In genomic region chr2:46967022-46967591, GRCh38 we compare ENCODE assay signal across 8 cellular contexts. TPM values are rescaled to one million over a fixed set of nuclear protein-coding genes. Genes with fewer than 3 reads are reported as not detected.
DNase-seq lines count a peak whose midpoint lies in the region; ATAC-seq and TF ChIP-seq lines count a peak whose summit lies in the region.
"Not testable (repeated sequence)": the region's sequence is repeated elsewhere in the genome, so short reads cannot be mapped to it uniquely, and the experiment has no call there.

No MANE protein-coding gene starts in this region.

- H2BK120ac ChIP-seq in trophoblast cell (ENCODE audit: insufficient read depth, low read length, poor library complexity), result not testable (repeated sequence)

- not testable (repeated sequence) for H4K8ac ChIP-seq in trophoblast cell (ENCODE audit: low read depth, low read length)

- H2BK12ac ChIP-seq in trophoblast cell (ENCODE audit: low read length), result not testable (repeated sequence)

- H4K12ac ChIP-seq in trophoblast cell (ENCODE audit: low read depth, low read length), result not testable (repeated sequence)

- peak overlapping the region; percentile 89 for H3K4me2 ChIP-seq in fibroblast of lung (ENCODE audit: extremely low read depth, insufficient read depth, low read length)
- H3K4me2 ChIP-seq in trophoblast cell (ENCODE audit: low read length), result not testable (repeated sequence)

- not testable (repeated sequence) for H3K9me3 ChIP-seq in body of pancreas; fibroblast of lung (ENCODE audit: control insufficient read depth, insufficient read depth, low read depth, low read length); trophoblast cell (ENCODE audit: insufficient read depth, low read depth, low read length)

- POLR2A ChIA-PET in RWPE1 (lab: Yijun Ruan, JAX; ENCODE audit: low non-redundant PET), result not testable (repeated sequence)

- peak overlapping the region; percentile 100 for H3K27ac ChIP-seq in RWPE1
- H3K27ac ChIP-seq in body of pancreas, result peak overlapping the region; percentile 74 to 87 (median 79)
- H3K27ac ChIP-seq in fibroblast of lung (ENCODE audit: insufficient read depth, low read length), result peak overlapping the region; percentile 97
- H3K27ac ChIP-seq in trophoblast cell (ENCODE audit: low read depth, low read length), result not testable (repeated sequence)

- not testable (repeated sequence) for H4K91ac ChIP-seq in trophoblast cell (ENCODE audit: low read depth, low read length)

- not testable (repeated sequence) for H3K79me2 ChIP-seq in fibroblast of lung (ENCODE audit: control insufficient read depth, insufficient read depth, low read length); trophoblast cell (ENCODE audit: control insufficient read depth, insufficient read depth, low read length, poor library complexity)

- ATAC-seq in body of pancreas, result peak; percentile 47

- intact Hi-C loops in body of pancreas (cut with DNase I), result not testable (repeated sequence)

- H2BK5ac ChIP-seq in trophoblast cell (ENCODE audit: low read depth, low read length, poor library complexity), result not testable (repeated sequence)

- H3K27me3 ChIP-seq in body of pancreas; fibroblast of lung (ENCODE audit: control insufficient read depth, insufficient read depth, low read length); trophoblast cell (ENCODE audit: insufficient read depth, low read length): not testable (repeated sequence)

- not testable (repeated sequence) for TF ChIP-seq CTCF in RWPE1 (conservative IDR thresholded peaks at IDR 0.05; ENCODE audit: low read depth); body of pancreas (IDR thresholded peaks at IDR 0.05); fibroblast of lung (conservative IDR thresholded peaks at IDR 0.05 in 1 of 2, IDR thresholded peaks at IDR 0.05 in 1 of 2; ENCODE audit: low read depth in 1 of 2, low read length in 2 of 2)

- not testable (repeated sequence) for H2AK5ac ChIP-seq in trophoblast cell (ENCODE audit: low read length)

- not testable (repeated sequence) for H3K4ac ChIP-seq in trophoblast cell (ENCODE audit: low read depth, low read length)

- not testable (repeated sequence) for H2AFZ ChIP-seq in fibroblast of lung (ENCODE audit: low read length); trophoblast cell (ENCODE audit: insufficient read depth, low read length, poor library complexity)

- not testable (repeated sequence) for H3K14ac ChIP-seq in trophoblast cell (ENCODE audit: low read length)

- H3K79me1 ChIP-seq in trophoblast cell (ENCODE audit: low read length), result not testable (repeated sequence)

- H3K4me1 ChIP-seq in body of pancreas (peaks cover 70% of the 10 kb centered on the region), fibroblast of lung (ENCODE audit: control insufficient read depth, extremely low read depth, insufficient read depth, low read length) (peaks cover 37% of the 10 kb centered on the region), trophoblast cell (ENCODE audit: control insufficient read depth in 1 of 2, insufficient read depth in 2 of 2, low read length in 2 of 2) (peaks cover 32 to 35% of the 10 kb centered on the region in 2 experiments)

- not testable (repeated sequence) for H3K36me3 ChIP-seq in body of pancreas (replicated peaks in 1 of 2; ENCODE audit: insufficient read depth in 1 of 2, low read depth in 2 of 2); fibroblast of lung (ENCODE audit: control insufficient read depth, insufficient read depth, low read length)
- H3K36me3 ChIP-seq in trophoblast cell (ENCODE audit: control insufficient read depth in 1 of 2, insufficient read depth in 2 of 2, low read length in 2 of 2), result peaks cover 8 to 14% of the 10 kb centered on the region in 2 experiments

- peak overlapping the region; percentile 20 for H3K9ac ChIP-seq in fibroblast of lung (ENCODE audit: insufficient read depth, low read length)
- not testable (repeated sequence) for H3K9ac ChIP-seq in trophoblast cell (ENCODE audit: low read length)

- CTCF ChIA-PET in RWPE1 (lab: Yijun Ruan, JAX), result not testable (repeated sequence)

- H3K4me3 ChIP-seq in body of pancreas; trophoblast cell (ENCODE audit: low read depth, low read length): not testable (repeated sequence)
- peak overlapping the region in 1 of 4 experiments; percentile 42 for H3K4me3 ChIP-seq in fibroblast of lung (replicated peaks in 1 of 4; ENCODE audit: control extremely low read depth in 1 of 4, insufficient read depth in 1 of 4, low read depth in 3 of 4, low read length in 4 of 4)

- DNase-seq in Daoy (ENCODE audit: low read depth) (peak; percentile 62), LoVo (ENCODE audit: low spot score) (peak; percentile 72), RWPE1 (ENCODE audit: low spot score) (peak; percentile 77), body of pancreas (peak; percentile 51 to 82 (median 60)), fibroblast of lung (ENCODE audit: low read depth in 2 of 2) (peak; percentile 94 to 99), kidney glomerular epithelial cell (lab: John Stamatoyannopoulos, UW) (peak; percentile 70), trophoblast cell (peak; percentile 91 to 100), ureter (ENCODE audit: low spot score) (peak; percentile 73)

- not testable (repeated sequence) for TF ChIP-seq POLR2A in body of pancreas (IDR thresholded peaks at IDR 0.05)

- WGBS in body of pancreas, 2 donors, result 64 to 76% methylated on average over 12 of the region's 12 CpGs
- no CpG with 5 or more reads among the region's 12 CpGs for WGBS in trophoblast cell (ENCODE audit: extremely low coverage, insufficient coverage, insufficient read length)

- not testable (repeated sequence) for H4K20me1 ChIP-seq in fibroblast of lung (ENCODE audit: control insufficient read depth, extremely low read depth, insufficient read depth, low read length)

- H3K23ac ChIP-seq in trophoblast cell (ENCODE audit: low read length), result not testable (repeated sequence)

- not testable (repeated sequence) for H3K18ac ChIP-seq in trophoblast cell (ENCODE audit: low read length)

RNA-seq across cellular contexts. Expression of gene TTC7A, which starts 26.1 kb away (rescaled TPM):
- 9.1 and 11.9 TPM in 2 replicates for total RNA-seq in Daoy (2014; rRNA removed; shearing (Covaris generic))
- total RNA-seq in body of pancreas, result 10 to 100 TPM; 33.5 to 51.7 TPM
- total RNA-seq in fibroblast of lung, result 18.5 and 27.2 TPM in 2 replicates
- polyA plus RNA-seq in fibroblast of lung, result 11.6 and 21.1 TPM in 2 replicates
- polyA plus RNA-seq in fibroblast of lung (2012), result 13.6 and 23.2 TPM in 2 replicates
- 33.7 and 37.0 TPM in 2 replicates for polyA minus RNA-seq in fibroblast of lung (ENCODE audit: low replicate concordance)
- polyA plus RNA-seq in trophoblast cell (2013), result 31.2 and 33.6 TPM in 2 replicates
- total RNA-seq in ureter, result 20.6 TPM

RNA-seq across cellular contexts. Expression of gene MCFD2, which starts 51.5 kb away (rescaled TPM):
- 80.7 and 115 TPM in 2 replicates for total RNA-seq in Daoy (2014; rRNA removed; shearing (Covaris generic))
- total RNA-seq in body of pancreas, result 10 to 100 TPM; 42.2 to 73.7 TPM
- 145 and 151 TPM in 2 replicates for total RNA-seq in fibroblast of lung
- polyA plus RNA-seq in fibroblast of lung, result 231 and 328 TPM in 2 replicates
- polyA plus RNA-seq in fibroblast of lung (2012), result 131 and 161 TPM in 2 replicates
- polyA minus RNA-seq in fibroblast of lung (ENCODE audit: low replicate concordance), result 80.1 and 106 TPM in 2 replicates
- polyA plus RNA-seq in trophoblast cell (2013), result 100 and 104 TPM in 2 replicates
- total RNA-seq in ureter, result 72.3 TPM
